ENCODE assay signal across 26 cellular contexts in genomic region chr6:121242386-121242785, GRCh38.
"Had no signal": no experiment of that assay in that cellular context is flagged by ENCODE, and none has a peak within 500 bp of the region (broad histone marks: within the 10 kb centered on the region; RNA-seq: fewer than 3 reads in every experiment).

No MANE protein-coding gene starts in this region.

- H3K9me3 ChIP-seq: colonic mucosa, esophagus squamous epithelium, gastrocnemius medialis had no signal

- H3K4me3 ChIP-seq: colonic mucosa, esophagus squamous epithelium, gastrocnemius medialis, heart right ventricle, left lung, lower lobe of right lung, mucosa of descending colon had no signal

- ATAC-seq: effector memory CD8-positive, alpha-beta T cell; esophagus mucosa; gastrocnemius medialis; heart right ventricle; left cardiac atrium; left lung; left ventricle myocardium superior; lower lobe of right lung; mucosa of descending colon had no signal

- H3K27me3 ChIP-seq: colonic mucosa, esophagus squamous epithelium, gastrocnemius medialis, heart right ventricle, left lung had no signal

- H3K27ac ChIP-seq: colonic mucosa, epithelial cell of prostate, esophagus squamous epithelium, gastrocnemius medialis, heart right ventricle, left lung, lower lobe of right lung had no signal

- H3K4me1 ChIP-seq: colonic mucosa, esophagus squamous epithelium, gastrocnemius medialis, heart right ventricle, left lung, lower lobe of right lung had no signal

- DNase-seq: colonic mucosa; cortex of kidney; effector CD8-positive, alpha-beta T cell; effector memory CD8-positive, alpha-beta T cell; endodermal cell; erythroblast; esophagus squamous epithelium; foreskin fibroblast; foreskin melanocyte; gastrocnemius medialis; glutamatergic neuron; head of caudate nucleus; heart right ventricle; hippocampal formation; left cardiac atrium; left lung; left ventricle myocardium superior; lower lobe of right lung; mesenchymal stem cell; mucosa of descending colon; naive B cell had no signal

- FAIRE-seq: endometrium, islet of Langerhans, keratinocyte had no signal

- H3K36me3 ChIP-seq: colonic mucosa, gastrocnemius medialis, left lung, lower lobe of right lung had no signal
